ENCODE assay signal across 1 cellular context in genomic region chr9:113381909-113382411, GRCh38.
TF ChIP-seq lines count a peak whose summit lies in the region.

No MANE protein-coding gene starts in this region.

TF ChIP-seq in HepG2, 621 proteins besides CTCF, POLR2A, EP300 and RAD21 (continued from another document and continues in another):
- no peak for TF ChIP-seq ZNF816 (CRISPR knock-in tag; IDR thresholded peaks at IDR 0.05; ENCODE audit: borderline replicate concordance)
- no peak for TF ChIP-seq ZHX1 (CRISPR knock-in tag; IDR thresholded peaks at IDR 0.05; ENCODE audit: low read depth)
- no peak for TF ChIP-seq PREB (CRISPR knock-in tag; IDR thresholded peaks at IDR 0.05)
- TF ChIP-seq ZBTB1 (CRISPR knock-in tag; IDR thresholded peaks at IDR 0.05; ENCODE audit: borderline replicate concordance): no peak
- no peak for TF ChIP-seq MLLT10 (CRISPR knock-in tag; IDR thresholded peaks at IDR 0.05)
- no peak for TF ChIP-seq AFF4 (CRISPR knock-in tag; IDR thresholded peaks at IDR 0.05)
- TF ChIP-seq KLF15 (CRISPR knock-in tag; IDR thresholded peaks at IDR 0.05; ENCODE audit: borderline replicate concordance): no peak
- TF ChIP-seq E2F2 (CRISPR knock-in tag; IDR thresholded peaks at IDR 0.05; ENCODE audit: borderline replicate concordance): no peak
- TF ChIP-seq ZFX (CRISPR knock-in tag; IDR thresholded peaks at IDR 0.05; ENCODE audit: low read depth): peak; percentile 55
- TF ChIP-seq MYC (CRISPR knock-in tag; IDR thresholded peaks at IDR 0.05; ENCODE audit: borderline replicate concordance): no peak
- no peak for TF ChIP-seq ZNF446 (CRISPR knock-in tag; IDR thresholded peaks at IDR 0.05)
- peak; percentile 73; the same call in 1 of the 2 replicates for TF ChIP-seq SALL1 (CRISPR knock-in tag; IDR thresholded peaks at IDR 0.05)
- peak; percentile 77 for TF ChIP-seq SKI (IDR thresholded peaks at IDR 0.05; ENCODE audit: partially characterized antibody)
- no peak for TF ChIP-seq TMF1 (CRISPR knock-in tag; IDR thresholded peaks at IDR 0.05; ENCODE audit: low read depth)
- TF ChIP-seq ZNF660 (CRISPR knock-in tag; IDR thresholded peaks at IDR 0.05; ENCODE audit: borderline replicate concordance, low read depth): no peak
- no peak for TF ChIP-seq GTF2F1 (IDR thresholded peaks at IDR 0.05; ENCODE audit: low read length)
- no peak for TF ChIP-seq ELF4 (CRISPR knock-in tag; IDR thresholded peaks at IDR 0.05; ENCODE audit: borderline replicate concordance)
- no peak for TF ChIP-seq NFE2 (CRISPR knock-in tag; IDR thresholded peaks at IDR 0.05)
- TF ChIP-seq GMEB1 (CRISPR knock-in tag; IDR thresholded peaks at IDR 0.05; ENCODE audit: borderline replicate concordance): no peak
- no peak for TF ChIP-seq LBX2 (CRISPR knock-in tag; IDR thresholded peaks at IDR 0.05; ENCODE audit: borderline replicate concordance)
- TF ChIP-seq, protein P1, sequence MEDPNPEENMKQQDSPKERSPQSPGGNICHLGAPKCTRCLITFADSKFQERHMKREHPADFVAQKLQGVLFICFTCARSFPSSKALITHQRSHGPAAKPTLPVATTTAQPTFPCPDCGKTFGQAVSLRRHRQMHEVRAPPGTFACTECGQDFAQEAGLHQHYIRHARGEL (CRISPR knock-in tag; IDR thresholded peaks at IDR 0.05): no peak
- TF ChIP-seq ZIK1 (CRISPR knock-in tag; IDR thresholded peaks at IDR 0.05; ENCODE audit: borderline replicate concordance, low read depth): no peak
- peak; percentile 53; the same call in 1 of the 2 replicates for TF ChIP-seq GFI1 (CRISPR knock-in tag; IDR thresholded peaks at IDR 0.05; ENCODE audit: borderline replicate concordance)
- no peak for TF ChIP-seq NFE2L1 (CRISPR knock-in tag; IDR thresholded peaks at IDR 0.05; ENCODE audit: borderline replicate concordance)
- TF ChIP-seq ZNF501 (CRISPR knock-in tag; IDR thresholded peaks at IDR 0.05): 0 out of 2 replicates have a peak, but pooled peaks have one; percentile 17
- no peak for TF ChIP-seq THYN1 (CRISPR knock-in tag; IDR thresholded peaks at IDR 0.05; ENCODE audit: borderline replicate concordance, low read depth)
- no peak for TF ChIP-seq SP4 (CRISPR knock-in tag; IDR thresholded peaks at IDR 0.05)
- TF ChIP-seq ZKSCAN5 (CRISPR knock-in tag; IDR thresholded peaks at IDR 0.05): no peak
- TF ChIP-seq HNF4G (IDR thresholded peaks at IDR 0.05; ENCODE audit: borderline replicate concordance, low read depth, low read length): peak; percentile 95
- TF ChIP-seq HNF4G (CRISPR knock-in tag; IDR thresholded peaks at IDR 0.05; ENCODE audit: borderline replicate concordance, low read depth): peak; percentile 91; the same call in 1 of the 2 replicates
- peak; percentile 53; the same call in 1 of the 2 replicates for TF ChIP-seq MIXL1 (CRISPR knock-in tag; IDR thresholded peaks at IDR 0.05)
- peak; percentile 73 for TF ChIP-seq ZNF652 (CRISPR knock-in tag; IDR thresholded peaks at IDR 0.05; ENCODE audit: borderline replicate concordance, low read depth)
- no peak for TF ChIP-seq SOX13 (IDR thresholded peaks at IDR 0.05)
- peak in 1 of 2 experiments; percentile 73; a peak in 1 of 4 replicates for TF ChIP-seq SOX13 (CRISPR knock-in tag; conservative IDR thresholded peaks at IDR 0.05 in 1 of 2, IDR thresholded peaks at IDR 0.05 in 1 of 2)
- no peak for TF ChIP-seq ZSCAN21 (CRISPR knock-in tag; IDR thresholded peaks at IDR 0.05; ENCODE audit: borderline replicate concordance)
- no peak for TF ChIP-seq ZBTB39 (CRISPR knock-in tag; IDR thresholded peaks at IDR 0.05)
- no peak for TF ChIP-seq ZNF225 (CRISPR knock-in tag; IDR thresholded peaks at IDR 0.05)
- TF ChIP-seq ZNF326 (CRISPR knock-in tag; IDR thresholded peaks at IDR 0.05; ENCODE audit: borderline replicate concordance): no peak
- no peak for TF ChIP-seq PITX1 (CRISPR knock-in tag; IDR thresholded peaks at IDR 0.05)
- TF ChIP-seq, protein P2, sequence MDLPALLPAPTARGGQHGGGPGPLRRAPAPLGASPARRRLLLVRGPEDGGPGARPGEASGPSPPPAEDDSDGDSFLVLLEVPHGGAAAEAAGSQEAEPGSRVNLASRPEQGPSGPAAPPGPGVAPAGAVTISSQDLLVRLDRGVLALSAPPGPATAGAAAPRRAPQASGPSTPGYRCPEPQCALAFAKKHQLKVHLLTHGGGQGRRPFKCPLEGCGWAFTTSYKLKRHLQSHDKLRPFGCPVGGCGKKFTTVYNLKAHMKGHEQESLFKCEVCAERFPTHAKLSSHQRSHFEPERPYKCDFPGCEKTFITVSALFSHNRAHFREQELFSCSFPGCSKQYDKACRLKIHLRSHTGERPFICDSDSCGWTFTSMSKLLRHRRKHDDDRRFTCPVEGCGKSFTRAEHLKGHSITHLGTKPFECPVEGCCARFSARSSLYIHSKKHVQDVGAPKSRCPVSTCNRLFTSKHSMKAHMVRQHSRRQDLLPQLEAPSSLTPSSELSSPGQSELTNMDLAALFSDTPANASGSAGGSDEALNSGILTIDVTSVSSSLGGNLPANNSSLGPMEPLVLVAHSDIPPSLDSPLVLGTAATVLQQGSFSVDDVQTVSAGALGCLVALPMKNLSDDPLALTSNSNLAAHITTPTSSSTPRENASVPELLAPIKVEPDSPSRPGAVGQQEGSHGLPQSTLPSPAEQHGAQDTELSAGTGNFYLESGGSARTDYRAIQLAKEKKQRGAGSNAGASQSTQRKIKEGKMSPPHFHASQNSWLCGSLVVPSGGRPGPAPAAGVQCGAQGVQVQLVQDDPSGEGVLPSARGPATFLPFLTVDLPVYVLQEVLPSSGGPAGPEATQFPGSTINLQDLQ (CRISPR knock-in tag; IDR thresholded peaks at IDR 0.05): no peak
- TF ChIP-seq, protein P3, sequence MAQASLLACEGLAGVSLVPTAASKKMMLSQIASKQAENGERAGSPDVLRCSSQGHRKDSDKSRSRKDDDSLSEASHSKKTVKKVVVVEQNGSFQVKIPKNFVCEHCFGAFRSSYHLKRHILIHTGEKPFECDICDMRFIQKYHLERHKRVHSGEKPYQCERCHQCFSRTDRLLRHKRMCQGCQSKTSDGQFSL (CRISPR knock-in tag; IDR thresholded peaks at IDR 0.05): 0 out of 2 replicates have a peak, but pooled peaks have one; percentile 37
- TF ChIP-seq ZNF292 (CRISPR knock-in tag; IDR thresholded peaks at IDR 0.05; ENCODE audit: borderline replicate concordance, low read depth): 0 out of 2 replicates have a peak, but pooled peaks have one; percentile 46
- TF ChIP-seq, protein P4, sequence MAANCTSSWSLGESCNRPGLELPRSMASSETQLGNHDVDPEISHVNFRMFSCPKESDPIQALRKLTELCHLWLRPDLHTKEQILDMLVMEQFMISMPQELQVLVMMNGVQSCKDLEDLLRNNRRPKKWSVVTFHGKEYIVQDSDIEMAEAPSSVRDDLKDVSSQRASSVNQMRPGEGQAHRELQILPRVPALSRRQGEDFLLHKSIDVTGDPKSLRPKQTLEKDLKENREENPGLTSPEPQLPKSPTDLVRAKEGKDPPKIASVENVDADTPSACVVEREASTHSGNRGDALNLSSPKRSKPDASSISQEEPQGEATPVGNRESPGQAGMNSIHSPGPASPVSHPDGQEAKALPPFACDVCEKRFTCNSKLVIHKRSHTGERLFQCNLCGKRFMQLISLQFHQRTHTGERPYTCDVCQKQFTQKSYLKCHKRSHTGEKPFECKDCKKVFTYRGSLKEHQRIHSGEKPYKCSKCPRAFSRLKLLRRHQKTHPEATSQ (CRISPR knock-in tag; IDR thresholded peaks at IDR 0.05; ENCODE audit: borderline replicate concordance): no peak
- no peak for TF ChIP-seq ZNF749 (CRISPR knock-in tag; IDR thresholded peaks at IDR 0.05; ENCODE audit: borderline replicate concordance)
- no peak for TF ChIP-seq ZNF232 (CRISPR knock-in tag; IDR thresholded peaks at IDR 0.05; ENCODE audit: borderline replicate concordance)
- TF ChIP-seq, protein P5, sequence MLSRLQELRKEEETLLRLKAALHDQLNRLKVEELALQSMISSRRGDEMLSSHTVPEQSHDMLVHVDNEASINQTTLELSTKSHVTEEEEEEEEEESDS (CRISPR knock-in tag; IDR thresholded peaks at IDR 0.05; ENCODE audit: borderline replicate concordance): no peak
- no peak for TF ChIP-seq ZNF496 (CRISPR knock-in tag; IDR thresholded peaks at IDR 0.05; ENCODE audit: insufficient replicate concordance)
